Comparison of ENCODE assay signal across 8 cellular contexts in the genomic region with DNA sequence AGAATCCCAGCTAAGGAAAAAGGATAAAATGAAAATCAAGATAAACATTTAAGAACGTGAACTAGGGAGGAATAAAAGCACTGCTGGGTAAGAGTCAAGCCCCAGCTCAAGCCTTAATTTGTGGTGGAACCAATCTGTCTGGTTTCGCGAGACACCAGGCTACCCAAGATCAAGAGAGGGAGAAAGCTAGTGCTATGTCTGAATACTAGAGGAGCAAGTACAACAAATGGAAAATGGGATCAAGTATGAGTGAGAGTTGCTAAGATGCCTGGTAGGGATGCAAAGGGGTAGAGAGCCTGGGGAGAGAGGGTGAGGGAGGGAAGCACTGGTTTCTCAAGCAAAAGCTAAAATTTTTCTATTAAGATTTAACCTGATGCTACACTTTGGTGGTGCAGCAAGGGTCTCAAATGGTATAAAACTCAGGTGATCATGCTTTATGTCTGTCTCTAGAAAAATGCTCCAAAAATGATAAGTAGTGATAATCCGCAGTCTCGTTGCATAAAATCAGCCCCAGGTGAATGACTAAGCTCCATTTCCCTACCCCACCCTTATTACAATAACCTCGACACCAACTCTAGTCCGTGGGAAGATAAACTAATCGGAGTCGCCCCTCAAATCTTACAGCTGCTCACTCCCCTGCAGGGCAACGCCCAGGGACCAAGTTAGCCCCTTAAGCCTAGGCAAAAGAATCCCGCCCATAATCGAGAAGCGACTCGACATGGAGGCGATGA. TPM values are rescaled to one million over a fixed set of nuclear protein-coding genes. Genes with fewer than 3 reads are reported as not detected.
A peak's percentile ranks its signal among the peaks of the same experiment; 100 is the strongest.
DNase-seq lines count a peak whose midpoint lies in the region; ATAC-seq and TF ChIP-seq lines count a peak whose summit lies in the region.

No MANE protein-coding gene starts in this region.

- H3K27me3 Mint-ChIP-seq in Calu3 (ENCODE audit: unreplicated experiment) = no peaks in the 10 kb centered on the region
- H3K27me3 Mint-ChIP-seq in osteocyte (ENCODE audit: unreplicated experiment) = no peaks in the 10 kb centered on the region

- H3K4me1 Mint-ChIP-seq in Calu3 (ENCODE audit: low read depth, unreplicated experiment) = peaks cover 26% of the 10 kb centered on the region
- peaks cover 56% of the 10 kb centered on the region for H3K4me1 Mint-ChIP-seq in osteocyte (ENCODE audit: unreplicated experiment)

- TF ChIP-seq CTCF in Calu3 (IDR thresholded peaks at IDR 0.05; ENCODE audit: unreplicated experiment) = no peak
- TF ChIP-seq CTCF in epithelial cell of esophagus (IDR thresholded peaks at IDR 0.05; ENCODE audit: insufficient read depth, low read depth, low read length, missing control alignments) = no peak
- TF ChIP-seq CTCF in osteocyte (IDR thresholded peaks at IDR 0.05) = no peak

- no TSS peak for BruUV-seq in Calu3 (replicated peaks; lab: Mats Ljungman, UMichigan)

- H3K36me3 Mint-ChIP-seq in Calu3 (ENCODE audit: insufficient read depth, unreplicated experiment) = peaks cover 96% of the 10 kb centered on the region
- peaks cover 20% of the 10 kb centered on the region for H3K36me3 Mint-ChIP-seq in osteocyte (ENCODE audit: unreplicated experiment)

- DNase-seq in Calu3 (no peak), epithelial cell of esophagus (ENCODE audit: low read depth) (no peak), osteocyte (ENCODE audit: extremely low spot score, unreplicated experiment) (no peak), NCI-H2196 (lab: John Stamatoyannopoulos, UW; ENCODE audit: unreplicated experiment) (no peak), NCI-H2081 (lab: John Stamatoyannopoulos, UW) (no peak)

- no peaks in the 10 kb centered on the region for H3K9me3 Mint-ChIP-seq in Calu3 (ENCODE audit: low read depth, unreplicated experiment)
- no peaks in the 10 kb centered on the region for H3K9me3 Mint-ChIP-seq in osteocyte (ENCODE audit: unreplicated experiment)

- H3K4me3 Mint-ChIP-seq in Calu3 (ENCODE audit: low read depth, unreplicated experiment) = peak overlapping the region; percentile 93
- peak overlapping the region; percentile 88 for H3K4me3 Mint-ChIP-seq in osteocyte (ENCODE audit: unreplicated experiment)

- H3K27ac Mint-ChIP-seq in Calu3 (ENCODE audit: unreplicated experiment) (peak overlapping the region; percentile 89), osteocyte (ENCODE audit: unreplicated experiment) (peak overlapping the region; percentile 100)

- no peak for ATAC-seq in GM21825 (IDR thresholded peaks at IDR 0.05; ENCODE audit: unreplicated experiment)
- no peak for ATAC-seq in GM21528 (IDR thresholded peaks at IDR 0.05; ENCODE audit: low FRiP score, unreplicated experiment)

- intact Hi-C loops in Calu3 (cut with micrococcal nuclease; ENCODE audit: unreplicated experiment) = no loop called here

- peak overlapping the region; percentile 50 for H3K4me3 ChIP-seq in epithelial cell of esophagus (ENCODE audit: low read length)

- CTCF ChIA-PET in Calu3 (lab: Charles Lee) = interaction anchor here (0.7 to 1.7 kb wide), 2 partner anchors 27 to 108 kb away, joined by 3 to 7 read pairs; no protein-coding TSS in a partner anchor

TF ChIP-seq in PFSK-1, 5 proteins besides CTCF, POLR2A, EP300 and RAD21:
- peak; percentile 84; the same call in 1 of the 2 replicates for TF ChIP-seq SIN3A (IDR thresholded peaks at IDR 0.05; ENCODE audit: borderline replicate concordance, insufficient read depth, low read length)
- no peak for TF ChIP-seq FOXP2 (optimal IDR thresholded peaks at IDR 0.05; ENCODE audit: borderline replicate concordance, extremely low read depth, extremely low read length, insufficient read depth)

RNA-seq across cellular contexts. Expression of gene SETD5, which starts 1.7 kb away (rescaled TPM):
- 132 and 158 TPM in 2 replicates for total RNA-seq in Calu3 (2022)
- 48.5 TPM for polyA plus RNA-seq in PFSK-1 (2012; ENCODE audit: insufficient read length, low read depth)
- total RNA-seq in osteocyte = 154 and 161 TPM in 2 replicates

RNA-seq across cellular contexts. Expression of gene THUMPD3, which starts 32.9 kb away (rescaled TPM):
- total RNA-seq in Calu3 (2022) (43.6 and 57.7 TPM in 2 replicates), osteocyte (43.2 and 45.4 TPM in 2 replicates)
- 20.3 TPM for polyA plus RNA-seq in PFSK-1 (2012; ENCODE audit: insufficient read length, low read depth)
